In genomic region chr2:121667618-121668017, GRCh38 we compare ENCODE assay signal across 17 cellular contexts. TPM values are rescaled to one million over a fixed set of nuclear protein-coding genes. Genes with fewer than 3 reads are reported as not detected.
DNase-seq lines count a peak whose midpoint lies in the region; ATAC-seq and TF ChIP-seq lines count a peak whose summit lies in the region.
"Had no signal": no experiment of that assay in that cellular context is flagged by ENCODE, and none has a peak within 500 bp of the region (broad histone marks: within the 10 kb centered on the region; RNA-seq: fewer than 3 reads in every experiment).

No MANE protein-coding gene starts in this region.

- no peaks in the 10 kb centered on the region for H3K36me3 ChIP-seq in right atrium auricular region

- no peaks in the 10 kb centered on the region for H3K9me3 ChIP-seq in right atrium auricular region

- ATAC-seq in Right ventricle myocardium inferior: peak; percentile 26
- no peak for ATAC-seq in stimulated activated naive CD8-positive, alpha-beta T cell treated with anti-CD3 and anti-CD28 coated beads, Interleukin-15, amount 100 ng/mL, for 72 hours
- no peak for ATAC-seq in stimulated activated naive CD8-positive, alpha-beta T cell treated with anti-CD3 and anti-CD28 coated beads, Interleukin-15, Interleukin-2, amounts not matched to agents 100 U/mL and 50 U/mL, for 24 hours
- ATAC-seq: A549, GM23338 had no signal

- H3K27ac Mint-ChIP-seq in stimulated activated naive CD8-positive, alpha-beta T cell treated with anti-CD3 and anti-CD28 coated beads, Interleukin-15, amount 100 ng/mL, for 72 hours: peak overlapping the region; percentile 18 to 63
- H3K27ac Mint-ChIP-seq: CD4-positive, alpha-beta T cell; GM23338 had no signal

- H3K4me1 ChIP-seq in right atrium auricular region: peaks cover 0 to 5% of the 10 kb centered on the region in 2 donors
- H3K4me1 ChIP-seq: Caco-2 had no signal

- H3K27me3 ChIP-seq in right atrium auricular region: no peaks in the 10 kb centered on the region

- no peaks in the 10 kb centered on the region for H3K27me3 Mint-ChIP-seq in stimulated activated naive CD8-positive, alpha-beta T cell treated with anti-CD3 and anti-CD28 coated beads, Interleukin-15, amount 100 ng/mL, for 72 hours
- H3K27me3 Mint-ChIP-seq: CD4-positive, alpha-beta T cell had no signal

- peaks cover 14 to 23% of the 10 kb centered on the region in 2 donors for H3K9me3 Mint-ChIP-seq in stimulated activated naive CD8-positive, alpha-beta T cell treated with anti-CD3 and anti-CD28 coated beads, Interleukin-15, amount 100 ng/mL, for 72 hours

- no peak overlapping the region for H3K27ac ChIP-seq in right atrium auricular region
- H3K27ac ChIP-seq: 22Rv1, A549, C4-2B had no signal

- peak; percentile 20 for DNase-seq in DMS 273 (lab: John Stamatoyannopoulos, UW; ENCODE audit: unreplicated experiment)
- DNase-seq in DMS 273 treated with DMSO at 0.1 percent for 48 hours (lab: John Stamatoyannopoulos, UW): no peak
- no peak for DNase-seq in Right ventricle myocardium inferior (ENCODE audit: missing footprints)
- DNase-seq in right atrium auricular region (ENCODE audit: low spot score): no peak
- no peak for DNase-seq in stimulated activated naive CD8-positive, alpha-beta T cell treated with anti-CD3 and anti-CD28 coated beads, Interleukin-15, amount 100 ng/mL, for 72 hours
- no peak for DNase-seq in stimulated activated naive CD8-positive, alpha-beta T cell treated with anti-CD3 and anti-CD28 coated beads, Interleukin-15, Interleukin-2, amounts not matched to agents 100 U/mL and 50 U/mL, for 24 hours
- no peak for DNase-seq in erythroblast (lab: John Stamatoyannopoulos, UW)
- DNase-seq: AML-193; Caco-2; CD4-positive, alpha-beta T cell; DMS79 treated with DMSO at 0.1 percent for 48 hours; GF-D8; IMR-90 had no signal

- no peaks in the 10 kb centered on the region for H3K4me1 Mint-ChIP-seq in stimulated activated naive CD8-positive, alpha-beta T cell treated with anti-CD3 and anti-CD28 coated beads, Interleukin-15, amount 100 ng/mL, for 72 hours

- H3K4me3 Mint-ChIP-seq in stimulated activated naive CD8-positive, alpha-beta T cell treated with anti-CD3 and anti-CD28 coated beads, Interleukin-15, amount 100 ng/mL, for 72 hours: no peak overlapping the region
- H3K4me3 Mint-ChIP-seq: CD4-positive, alpha-beta T cell; GM23338 had no signal

- intact Hi-C loops in Right ventricle myocardium inferior (cut with DNase I): no loop called here

- no peak for TF ChIP-seq POLR2A in erythroblast (IDR thresholded peaks at IDR 0.05; ENCODE audit: low read length)

- H3K4me3 ChIP-seq in right atrium auricular region: no peak overlapping the region
- H3K4me3 ChIP-seq: A549, GM23338 had no signal

- TF ChIP-seq CTCF in right atrium auricular region (IDR thresholded peaks at IDR 0.05): no peak

RNA-seq across cellular contexts. Expression of gene CLASP1, which starts 18.4 kb away (rescaled TPM):
- total RNA-seq in Right ventricle myocardium inferior (66.3 TPM), right atrium auricular region (10 to 100 TPM; 42.4 to 47.8 TPM)
